ENCODE assay signal across 1 cellular context in genomic region chr12:103768467-103769123, GRCh38.
TF ChIP-seq lines count a peak whose summit lies in the region.

No MANE protein-coding gene starts in this region.

TF ChIP-seq in GM23338, 12 proteins besides CTCF, POLR2A, EP300 and RAD21 (continued from another document):
- TF ChIP-seq ZNF462 (CRISPR knock-in tag; IDR thresholded peaks at IDR 0.05) (no peak), STAT1 (IDR thresholded peaks at IDR 0.05; ENCODE audit: unreplicated experiment) (no peak), CREB1 (CRISPR knock-in tag; IDR thresholded peaks at IDR 0.05; ENCODE audit: low read depth) (no peak)
